ENCODE assay signal across 8 cellular contexts in the genomic region with DNA sequence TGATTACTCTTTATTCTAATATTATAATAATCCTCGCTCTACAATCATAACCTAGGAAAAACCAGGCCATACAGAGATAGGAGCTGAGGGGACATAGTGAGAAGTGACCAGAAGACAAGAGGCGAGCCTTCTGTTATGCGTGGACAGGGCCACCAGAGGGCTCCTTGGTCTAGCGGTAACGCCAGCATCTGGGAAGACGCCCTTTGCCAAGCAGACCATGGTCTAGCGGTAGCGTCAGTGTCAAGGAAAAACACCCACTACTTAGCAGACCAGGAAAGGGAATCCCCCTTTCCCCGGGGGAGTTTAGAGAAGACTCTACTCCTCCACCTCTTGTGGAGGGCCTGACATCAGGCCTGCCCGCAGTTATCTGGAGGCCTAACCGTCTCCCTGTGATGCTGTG. TPM values are rescaled to one million over a fixed set of nuclear protein-coding genes. Genes with fewer than 3 reads are reported as not detected.
DNase-seq lines count a peak whose midpoint lies in the region; ATAC-seq and TF ChIP-seq lines count a peak whose summit lies in the region.
"Not testable (repeated sequence)": the region's sequence is repeated elsewhere in the genome, so short reads cannot be mapped to it uniquely, and the experiment has no call there.

No MANE protein-coding gene starts in this region.

- not testable (repeated sequence) for H3K4me3 ChIP-seq in AG10803 (ENCODE audit: low read length); KMS-11 (IDR thresholded peaks at IDR 0.05; ENCODE audit: insufficient read depth, low read depth, low read length); heart right ventricle; smooth muscle cell

- not testable (repeated sequence) for H2AFZ ChIP-seq in KMS-11 (ENCODE audit: low read depth); smooth muscle cell (ENCODE audit: low read depth)

- not testable (repeated sequence) for H3K27me3 Mint-ChIP-seq in activated CD4-positive, alpha-beta T cell treated with anti-CD3 and anti-CD28 coated beads for 36 hours; chondrocyte (ENCODE audit: low read depth)

- intact Hi-C loops in activated CD4-positive, alpha-beta T cell treated with anti-CD3 and anti-CD28 coated beads for 36 hours (cut with DNase I, micrococcal nuclease); heart right ventricle (cut with DNase I): not testable (repeated sequence)

- H3K4me1 ChIP-seq in KMS-11 (ENCODE audit: low read depth, poor library complexity, severe bottlenecking); heart right ventricle; smooth muscle cell (ENCODE audit: low read depth): not testable (repeated sequence)

- not testable (repeated sequence) for H3K9ac ChIP-seq in KMS-11; smooth muscle cell (ENCODE audit: low read depth)

- ATAC-seq in activated CD4-positive, alpha-beta T cell treated with anti-CD3 and anti-CD28 coated beads for 36 hours; heart right ventricle: not testable (repeated sequence)

- not testable (repeated sequence) for H3K9me3 ChIP-seq in heart right ventricle; smooth muscle cell (replicated peaks; ENCODE audit: low read depth)

- H3K36me3 ChIP-seq in KMS-11 (ENCODE audit: insufficient read depth): not testable (repeated sequence)
- H3K36me3 ChIP-seq in heart right ventricle (peaks cover 0 to 96% (median 28%) of the 10 kb centered on the region in 9 donors), smooth muscle cell (ENCODE audit: low read depth) (peaks cover 10% of the 10 kb centered on the region)

- POLR2A ChIA-PET in GM10248 (lab: Yijun Ruan, JAX); activated CD4-positive, alpha-beta T cell treated with anti-CD3 and anti-CD28 coated beads for 36 hours (lab: Charles Lee): not testable (repeated sequence)

- not testable (repeated sequence) for H3K9me3 Mint-ChIP-seq in activated CD4-positive, alpha-beta T cell treated with anti-CD3 and anti-CD28 coated beads for 36 hours (ENCODE audit: low read depth); chondrocyte (ENCODE audit: low read depth)

- not testable (repeated sequence) for H4K20me1 ChIP-seq in KMS-11 (ENCODE audit: insufficient read depth); smooth muscle cell (ENCODE audit: low read depth)

- not testable (repeated sequence) for H3K27ac ChIP-seq in KMS-11; heart right ventricle; smooth muscle cell (ENCODE audit: low read depth)

- H3K4me1 Mint-ChIP-seq in activated CD4-positive, alpha-beta T cell treated with anti-CD3 and anti-CD28 coated beads for 36 hours; chondrocyte (ENCODE audit: low read depth): not testable (repeated sequence)

- not testable (repeated sequence) for H3F3A ChIP-seq in smooth muscle cell (ENCODE audit: low read depth)

- peaks cover 28% of the 10 kb centered on the region for H3K36me3 Mint-ChIP-seq in activated CD4-positive, alpha-beta T cell treated with anti-CD3 and anti-CD28 coated beads for 36 hours (ENCODE audit: low read depth)
- H3K36me3 Mint-ChIP-seq in chondrocyte (ENCODE audit: low read depth): peaks cover 14% of the 10 kb centered on the region

- 90% methylated on average over 11 of the region's 11 CpGs for WGBS in heart right ventricle, 2 donors
- 90% methylated on average over 11 of the region's 11 CpGs for WGBS in smooth muscle cell (ENCODE audit: low lambda C conversion rate)

- DNase-seq in AG10803 (ENCODE audit: low read depth); GM10248 (ENCODE audit: extremely low spot score); chondrocyte (ENCODE audit: low spot score); heart right ventricle; smooth muscle cell (lab: John Stamatoyannopoulos, UW; ENCODE audit: unreplicated experiment): not testable (repeated sequence)
- DNase-seq in OCI-M1 (lab: John Stamatoyannopoulos, UW): peak; percentile 14
- peak; percentile 36 for DNase-seq in activated CD4-positive, alpha-beta T cell treated with anti-CD3 and anti-CD28 coated beads for 36 hours

- not testable (repeated sequence) for H3K27ac Mint-ChIP-seq in activated CD4-positive, alpha-beta T cell treated with anti-CD3 and anti-CD28 coated beads for 36 hours; chondrocyte (ENCODE audit: unreplicated experiment)

- H3K4me2 ChIP-seq in KMS-11, smooth muscle cell: not testable (repeated sequence)

- TF ChIP-seq CTCF in AG10803 (conservative IDR thresholded peaks at IDR 0.05; ENCODE audit: low read length) (peak; percentile 26), GM10248 (IDR thresholded peaks at IDR 0.05; ENCODE audit: control extremely low read depth, extremely low read depth, low read depth, missing control alignments) (peak; percentile 12), KMS-11 (conservative IDR thresholded peaks at IDR 0.05; ENCODE audit: low read depth, low read length) (0 out of 2 replicates have a peak, but pooled peaks have one; percentile 16), chondrocyte (IDR thresholded peaks at IDR 0.05) (peak; percentile 57), heart right ventricle (IDR thresholded peaks at IDR 0.05) (peak in 5 of 9 donors; percentile 12 to 25 (median 18)), smooth muscle cell (IDR thresholded peaks at IDR 0.05; ENCODE audit: borderline replicate concordance, insufficient read depth, poor library complexity, severe bottlenecking) (peak; percentile 19)

- not testable (repeated sequence) for H3K4me3 Mint-ChIP-seq in activated CD4-positive, alpha-beta T cell treated with anti-CD3 and anti-CD28 coated beads for 36 hours; chondrocyte (ENCODE audit: unreplicated experiment)

- not testable (repeated sequence) for H3K27me3 ChIP-seq in KMS-11 (ENCODE audit: insufficient read depth, low read depth); heart right ventricle; smooth muscle cell (ENCODE audit: low read depth)

- CTCF ChIA-PET in GM10248 (lab: Yijun Ruan, JAX): interaction anchor here (1.2 kb wide), 1 partner anchor 18 kb away, joined by 3 read pairs; no protein-coding TSS in a partner anchor
- CTCF ChIA-PET in activated CD4-positive, alpha-beta T cell treated with anti-CD3 and anti-CD28 coated beads for 36 hours (lab: Charles Lee): interaction anchor here (0.6 kb wide), 2 partner anchors 196 to 197 kb away, joined by 4 read pairs; no protein-coding TSS in a partner anchor

- not testable (repeated sequence) for H3K79me2 ChIP-seq in KMS-11 (ENCODE audit: insufficient read depth, low read depth); smooth muscle cell (ENCODE audit: low read depth)

RNA-seq across cellular contexts. Expression of gene NFS1, which starts 12.3 kb away (rescaled TPM):
- 10 to 100 TPM; 43.2 to 44.6 TPM for total RNA-seq in activated CD4-positive, alpha-beta T cell treated with anti-CD3 and anti-CD28 coated beads for 36 hours
- total RNA-seq in chondrocyte: 26.8 to 29.3 TPM (median 27.8 TPM) in 3 replicates
- total RNA-seq in heart right ventricle: 10 to 100 TPM; 41.8 to 69.0 (median 59.3) TPM
- polyA plus RNA-seq in heart right ventricle: 10 to 100 TPM; 29.5 to 49.7 TPM
- 25.3 and 40.1 TPM in 2 replicates for total RNA-seq in smooth muscle cell
- polyA plus RNA-seq in smooth muscle cell: 35.1 and 40.3 TPM in 2 replicates

RNA-seq across cellular contexts. Expression of gene ROMO1, which starts 12.3 kb away (rescaled TPM):
- total RNA-seq in activated CD4-positive, alpha-beta T cell treated with anti-CD3 and anti-CD28 coated beads for 36 hours: 100 to 1,000 TPM in 1 of 2 experiments, 10 to 100 TPM in 1; 50.4 to 112 TPM
- 123 to 128 TPM (median 128 TPM) in 3 replicates for total RNA-seq in chondrocyte
- total RNA-seq in heart right ventricle: 100 to 1,000 TPM; 128 to 193 (median 156) TPM
- polyA plus RNA-seq in heart right ventricle: 100 to 1,000 TPM; 595 to 734 TPM
- 252 and 523 TPM in 2 replicates for total RNA-seq in smooth muscle cell
- polyA plus RNA-seq in smooth muscle cell: 694 and 771 TPM in 2 replicates

RNA-seq across cellular contexts. Expression of gene CPNE1, which starts 22.2 kb away (rescaled TPM):
- total RNA-seq in activated CD4-positive, alpha-beta T cell treated with anti-CD3 and anti-CD28 coated beads for 36 hours: 100 to 1,000 TPM; 249 to 258 TPM
- total RNA-seq in chondrocyte (127 to 142 TPM (median 142 TPM) in 3 replicates), heart right ventricle (10 to 100 TPM; 25.8 to 83.2 (median 53.7) TPM), smooth muscle cell (111 and 140 TPM in 2 replicates)
- polyA plus RNA-seq in heart right ventricle (100 to 1,000 TPM in 1 of 2 donors, 10 to 100 TPM in 1; 49.5 to 114 TPM), smooth muscle cell (156 TPM in 2 replicates)

RNA-seq across cellular contexts. Expression of gene RBM12, which starts 22.2 kb away (rescaled TPM):
- total RNA-seq in activated CD4-positive, alpha-beta T cell treated with anti-CD3 and anti-CD28 coated beads for 36 hours: 100 to 1,000 TPM; 122 to 148 TPM
- total RNA-seq in chondrocyte: 59.0 to 66.5 TPM (median 63.8 TPM) in 3 replicates
- 10 to 100 TPM; 44.6 to 63.0 (median 52.2) TPM for total RNA-seq in heart right ventricle
- polyA plus RNA-seq in heart right ventricle: 1 to 10 TPM; 6.0 to 10.0 TPM
- 34.0 and 44.2 TPM in 2 replicates for total RNA-seq in smooth muscle cell
- 11.5 and 14.5 TPM in 2 replicates for polyA plus RNA-seq in smooth muscle cell

RNA-seq across cellular contexts. Expression of gene RBM39, which starts 55.2 kb away (rescaled TPM):
- total RNA-seq in activated CD4-positive, alpha-beta T cell treated with anti-CD3 and anti-CD28 coated beads for 36 hours: 100 to 1,000 TPM; 303 to 356 TPM
- total RNA-seq in chondrocyte (217 to 277 TPM (median 238 TPM) in 3 replicates), heart right ventricle (100 to 1,000 TPM; 110 to 170 (median 124) TPM), smooth muscle cell (408 and 449 TPM in 2 replicates)
- polyA plus RNA-seq in heart right ventricle (100 to 1,000 TPM in 1 of 2 donors, 10 to 100 TPM in 1; 98.8 to 412 TPM), smooth muscle cell (139 and 196 TPM in 2 replicates)
